ENCODE assay signal across 1 cellular context in the genomic region with DNA sequence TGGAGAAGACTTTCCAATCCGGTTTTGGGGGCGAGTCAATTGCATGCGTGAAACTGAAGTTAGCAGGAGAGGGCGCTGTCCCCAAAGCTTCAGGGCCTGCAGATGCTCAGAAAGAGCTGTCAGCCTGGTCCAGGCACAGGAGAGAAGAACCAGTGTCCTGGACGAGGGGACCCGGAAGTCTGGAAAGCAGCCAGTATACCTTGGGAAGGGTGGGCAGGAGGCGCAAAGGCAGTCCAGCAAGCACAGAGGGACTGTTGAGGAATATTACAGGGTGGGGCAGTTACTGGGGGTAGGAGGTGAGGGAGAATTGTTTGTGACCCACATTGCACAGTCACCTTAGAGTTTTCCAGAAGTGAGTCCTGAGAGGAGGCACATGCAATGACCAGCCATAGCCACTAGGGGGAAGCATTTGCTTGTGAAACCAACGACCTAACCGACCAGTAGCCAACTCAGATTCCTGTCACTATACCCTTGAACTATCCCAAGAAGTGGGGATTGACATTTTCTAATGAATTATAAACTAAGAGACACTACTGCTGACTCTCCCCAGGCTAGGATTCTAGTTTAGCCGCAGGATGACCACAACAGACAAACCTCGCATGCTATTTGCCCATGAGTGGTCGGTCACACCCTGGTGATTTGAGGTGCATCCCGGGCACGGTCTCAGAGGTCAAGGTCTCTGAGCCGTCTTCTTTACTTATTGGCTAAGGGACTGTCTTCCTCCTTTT.
TF ChIP-seq lines count a peak whose summit lies in the region.

No MANE protein-coding gene starts in this region.

TF ChIP-seq in K562, 482 proteins besides CTCF, POLR2A, EP300 and RAD21 (continued from another document):
- TF ChIP-seq, protein P1, sequence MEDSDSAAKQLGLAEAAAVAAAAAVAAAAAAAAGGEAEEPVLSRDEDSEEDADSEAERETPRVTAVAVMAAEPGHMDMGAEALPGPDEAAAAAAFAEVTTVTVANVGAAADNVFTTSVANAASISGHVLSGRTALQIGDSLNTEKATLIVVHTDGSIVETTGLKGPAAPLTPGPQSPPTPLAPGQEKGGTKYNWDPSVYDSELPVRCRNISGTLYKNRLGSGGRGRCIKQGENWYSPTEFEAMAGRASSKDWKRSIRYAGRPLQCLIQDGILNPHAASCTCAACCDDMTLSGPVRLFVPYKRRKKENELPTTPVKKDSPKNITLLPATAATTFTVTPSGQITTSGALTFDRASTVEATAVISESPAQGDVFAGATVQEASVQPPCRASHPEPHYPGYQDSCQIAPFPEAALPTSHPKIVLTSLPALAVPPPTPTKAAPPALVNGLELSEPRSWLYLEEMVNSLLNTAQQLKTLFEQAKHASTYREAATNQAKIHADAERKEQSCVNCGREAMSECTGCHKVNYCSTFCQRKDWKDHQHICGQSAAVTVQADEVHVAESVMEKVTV (CRISPR knock-in tag; IDR thresholded peaks at IDR 0.05) = peak; percentile 32; the same call in 1 of the 2 replicates
- TF ChIP-seq KLF16 (IDR thresholded peaks at IDR 0.05) = no peak
- TF ChIP-seq SMC3 (conservative IDR thresholded peaks at IDR 0.05; ENCODE audit: insufficient read depth, low read depth, low read length) = peak; percentile 51
- TF ChIP-seq, protein P2, sequence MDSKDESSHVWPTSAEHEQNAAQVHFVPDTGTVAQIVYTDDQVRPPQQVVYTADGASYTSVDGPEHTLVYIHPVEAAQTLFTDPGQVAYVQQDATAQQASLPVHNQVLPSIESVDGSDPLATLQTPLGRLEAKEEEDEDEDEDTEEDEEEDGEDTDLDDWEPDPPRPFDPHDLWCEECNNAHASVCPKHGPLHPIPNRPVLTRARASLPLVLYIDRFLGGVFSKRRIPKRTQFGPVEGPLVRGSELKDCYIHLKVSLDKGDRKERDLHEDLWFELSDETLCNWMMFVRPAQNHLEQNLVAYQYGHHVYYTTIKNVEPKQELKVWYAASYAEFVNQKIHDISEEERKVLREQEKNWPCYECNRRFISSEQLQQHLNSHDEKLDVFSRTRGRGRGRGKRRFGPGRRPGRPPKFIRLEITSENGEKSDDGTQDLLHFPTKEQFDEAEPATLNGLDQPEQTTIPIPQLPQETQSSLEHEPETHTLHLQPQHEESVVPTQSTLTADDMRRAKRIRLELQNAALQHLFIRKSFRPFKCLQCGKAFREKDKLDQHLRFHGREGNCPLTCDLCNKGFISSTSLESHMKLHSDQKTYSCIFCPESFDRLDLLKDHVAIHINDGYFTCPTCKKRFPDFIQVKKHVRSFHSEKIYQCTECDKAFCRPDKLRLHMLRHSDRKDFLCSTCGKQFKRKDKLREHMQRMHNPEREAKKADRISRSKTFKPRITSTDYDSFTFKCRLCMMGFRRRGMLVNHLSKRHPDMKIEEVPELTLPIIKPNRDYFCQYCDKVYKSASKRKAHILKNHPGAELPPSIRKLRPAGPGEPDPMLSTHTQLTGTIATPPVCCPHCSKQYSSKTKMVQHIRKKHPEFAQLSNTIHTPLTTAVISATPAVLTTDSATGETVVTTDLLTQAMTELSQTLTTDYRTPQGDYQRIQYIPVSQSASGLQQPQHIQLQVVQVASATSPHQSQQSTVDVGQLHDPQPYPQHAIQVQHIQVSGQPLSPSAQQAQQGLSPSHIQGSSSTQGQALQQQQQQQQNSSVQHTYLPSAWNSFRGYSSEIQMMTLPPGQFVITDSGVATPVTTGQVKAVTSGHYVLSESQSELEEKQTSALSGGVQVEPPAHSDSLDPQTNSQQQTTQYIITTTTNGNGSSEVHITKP (IDR thresholded peaks at IDR 0.05; ENCODE audit: partially characterized antibody) = peak; percentile 34
